In the genomic region with DNA sequence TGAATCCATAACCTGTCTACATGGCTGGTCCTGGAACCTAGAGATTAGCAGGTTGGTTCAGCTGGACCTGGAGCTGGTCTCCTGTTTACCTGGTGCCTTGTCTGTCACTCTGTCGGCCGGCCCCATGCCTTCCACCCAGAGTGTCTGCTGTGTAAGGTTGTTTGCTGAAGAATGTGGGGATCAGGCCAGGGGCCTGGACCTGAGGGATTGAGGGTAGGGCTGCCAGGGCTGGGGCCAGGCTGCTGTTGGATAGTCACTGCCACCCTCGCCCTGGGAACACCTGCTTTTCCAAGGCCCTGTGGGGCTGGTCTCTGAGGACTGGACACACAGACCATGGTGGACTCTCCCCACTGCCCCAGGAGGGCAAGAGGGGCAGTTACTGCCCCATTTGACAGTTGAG, we compare ENCODE assay signal across 12 cellular contexts. TPM values are rescaled to one million over a fixed set of nuclear protein-coding genes. Genes with fewer than 3 reads are reported as not detected.
DNase-seq lines count a peak whose midpoint lies in the region; ATAC-seq and TF ChIP-seq lines count a peak whose summit lies in the region.
"Had no signal": no experiment of that assay in that cellular context is flagged by ENCODE, and none has a peak within 500 bp of the region (broad histone marks: within the 10 kb centered on the region; RNA-seq: fewer than 3 reads in every experiment).

No MANE protein-coding gene starts in this region.

- H3K27me3 Mint-ChIP-seq in activated T-helper 17 cell treated with anti-CD3 and anti-CD28 coated beads, Interleukin-2, amount 50 U/mL, for 72 hours = no peaks in the 10 kb centered on the region

- H3K9ac ChIP-seq in colonic mucosa (ENCODE audit: low read depth in 2 of 2, low read length in 2 of 2) = peak overlapping the region; percentile 50 to 76
- H3K9ac ChIP-seq in mucosa of stomach (ENCODE audit: low read length) = peak overlapping the region; percentile 26

- 60 to 66% methylated on average over 3 of the region's 3 CpGs for WGBS in heart right ventricle, 2 donors
- WGBS in urinary bladder = 59% methylated on average over 3 of the region's 3 CpGs

- H3K9me3 ChIP-seq in heart right ventricle (no peaks in the 10 kb centered on the region), colonic mucosa (no peaks in the 10 kb centered on the region), mucosa of stomach (ENCODE audit: control insufficient read depth, low read length) (no peaks in the 10 kb centered on the region)

- H3K4me1 ChIP-seq in heart right ventricle (peaks cover 12 to 92% (median 68%) of the 10 kb centered on the region in 9 donors), colonic mucosa (no peaks in the 10 kb centered on the region), mucosa of stomach (ENCODE audit: control insufficient read depth, insufficient read depth, low read length) (peaks cover 53% of the 10 kb centered on the region), urinary bladder (ENCODE audit: insufficient read depth) (peaks cover 2% of the 10 kb centered on the region)

- no peak for ATAC-seq in heart right ventricle
- ATAC-seq in activated T-helper 17 cell treated with anti-CD3 and anti-CD28 coated beads, Interleukin-2, amount 50 U/mL, for 72 hours (replicated peaks) = no peak

- no peak overlapping the region for H3K4me3 Mint-ChIP-seq in activated T-helper 17 cell treated with anti-CD3 and anti-CD28 coated beads, Interleukin-2, amount 50 U/mL, for 72 hours

- no peak overlapping the region for H3K27ac Mint-ChIP-seq in activated T-helper 17 cell treated with anti-CD3 and anti-CD28 coated beads, Interleukin-2, amount 50 U/mL, for 72 hours
- H3K27ac Mint-ChIP-seq: T-helper 2 cell treated with Interferon-gamma antibody and Interleukin-4, amounts not matched to agents 5 μg/mL and 100 μg/mL, for 36 hours had no signal

- H3K4me3 ChIP-seq in heart right ventricle (peak overlapping the region; percentile 29 to 94 (median 84)), colonic mucosa (peak overlapping the region; percentile 66), mucosa of stomach (ENCODE audit: low read length) (peak overlapping the region; percentile 75), urinary bladder (ENCODE audit: low read depth, low read length) (peak overlapping the region; percentile 82)

- H3K36me3 ChIP-seq in heart right ventricle (peaks cover 0 to 33% (median 5%) of the 10 kb centered on the region in 9 donors), colonic mucosa (no peaks in the 10 kb centered on the region), mucosa of stomach (ENCODE audit: control insufficient read depth, insufficient read depth, low read length) (peaks cover 3% of the 10 kb centered on the region), urinary bladder (ENCODE audit: insufficient read depth) (no peaks in the 10 kb centered on the region)

- peak overlapping the region; percentile 36 to 98 (median 94) for H3K27ac ChIP-seq in heart right ventricle
- no peak overlapping the region for H3K27ac ChIP-seq in colonic mucosa
- no peak overlapping the region for H3K27ac ChIP-seq in urinary bladder (ENCODE audit: low read depth)

- DNase-seq in heart right ventricle = no peak
- no peak for DNase-seq in cardiac septum (ENCODE audit: low spot score)
- DNase-seq in colonic mucosa = no peak
- no peak for DNase-seq in NCI-H128 (lab: John Stamatoyannopoulos, UW; ENCODE audit: unreplicated experiment)
- no peak for DNase-seq in hepatic stellate cell (ENCODE audit: low spot score)
- DNase-seq: activated T-cell treated with anti-CD3 and anti-CD28 coated beads, Interleukin-2, amount 50 U/mL, for 48 hours; cortex of kidney; stimulated activated CD8-positive, alpha-beta memory T cell treated with anti-CD3 and anti-CD28 coated beads, Interleukin-4, amount 100 ng/mL, for 48 hours had no signal

- no peaks in the 10 kb centered on the region for H3K36me3 Mint-ChIP-seq in activated T-helper 17 cell treated with anti-CD3 and anti-CD28 coated beads, Interleukin-2, amount 50 U/mL, for 72 hours (ENCODE audit: low read depth)

- TF ChIP-seq CTCF in heart right ventricle (IDR thresholded peaks at IDR 0.05) = no peak
- TF ChIP-seq CTCF in colonic mucosa (IDR thresholded peaks at IDR 0.05) = no peak

- intact Hi-C loops in heart right ventricle (cut with DNase I) (loop anchor here in 1 of 10 donors (10.0 kb wide), 2 partner anchors 57 to 227 kb away; a partner anchor contains a TSS), cardiac septum (cut with DNase I) (loop anchor here (2.0 to 10.0 kb wide), 2 partner anchors 17 to 477 kb away; no protein-coding TSS in a partner anchor), colonic mucosa (cut with DNase I) (loop anchor here (10.0 kb wide), 1 partner anchor 57 kb away; no protein-coding TSS in a partner anchor)

- H3K4me1 Mint-ChIP-seq in activated T-helper 17 cell treated with anti-CD3 and anti-CD28 coated beads, Interleukin-2, amount 50 U/mL, for 72 hours = no peaks in the 10 kb centered on the region

- H3K27me3 ChIP-seq in heart right ventricle (peaks cover 0 to 30% (median 0%) of the 10 kb centered on the region in 7 donors), colonic mucosa (no peaks in the 10 kb centered on the region), mucosa of stomach (ENCODE audit: control insufficient read depth, insufficient read depth, low read length) (no peaks in the 10 kb centered on the region)

- no peaks in the 10 kb centered on the region for H3K9me3 Mint-ChIP-seq in activated T-helper 17 cell treated with anti-CD3 and anti-CD28 coated beads, Interleukin-2, amount 50 U/mL, for 72 hours
- H3K9me3 Mint-ChIP-seq: T-helper 2 cell treated with Interferon-gamma antibody and Interleukin-4, amounts not matched to agents 5 μg/mL and 100 μg/mL, for 36 hours had no signal

RNA-seq across cellular contexts. Expression of a gene that starts 1.4 kb away (rescaled TPM):
- total RNA-seq in heart right ventricle (100 to 1,000 TPM in 9 of 10 donors, 10 to 100 TPM in 1; 94.3 to 429 (median 146) TPM), cardiac septum (183 TPM), colonic mucosa (10 to 100 TPM; 64.0 to 77.9 TPM), urinary bladder (25.9 TPM)
- polyA plus RNA-seq in heart right ventricle (100 to 1,000 TPM; 314 to 640 TPM), urinary bladder (111 TPM)
- 1 to 10 TPM in 1 of 2 donors, under 1 TPM in 1; 0.21 to 2.9 TPM for total RNA-seq in activated T-helper 17 cell treated with anti-CD3 and anti-CD28 coated beads, Interleukin-2, amount 50 U/mL, for 72 hours

RNA-seq across cellular contexts. Expression of a gene that starts 8.6 kb away (rescaled TPM):
- under 1 TPM in 1 of 10 donors, not detected in 9; 0.39 TPM for total RNA-seq in heart right ventricle
- under 1 TPM in 1 of 2 donors, not detected in 1; 0.54 TPM for polyA plus RNA-seq in heart right ventricle
- total RNA-seq in cardiac septum = not detected
- 1 to 10 TPM; 3.5 to 3.8 TPM for total RNA-seq in colonic mucosa
- total RNA-seq in urinary bladder = not detected
- 0.08 TPM for polyA plus RNA-seq in urinary bladder
- 1 to 10 TPM in 1 of 2 donors, not detected in 1; 2.8 TPM for total RNA-seq in activated T-helper 17 cell treated with anti-CD3 and anti-CD28 coated beads, Interleukin-2, amount 50 U/mL, for 72 hours

RNA-seq across cellular contexts. Expression of a gene that starts 18.5 kb away (rescaled TPM):
- 10 to 100 TPM in 9 of 10 donors, 1 to 10 TPM in 1; 9.5 to 24.7 (median 14.2) TPM for total RNA-seq in heart right ventricle
- 10 to 100 TPM; 12.6 to 25.3 TPM for polyA plus RNA-seq in heart right ventricle
- 21.9 TPM for total RNA-seq in cardiac septum
- 10 to 100 TPM; 45.4 to 64.3 TPM for total RNA-seq in colonic mucosa
- 6.3 TPM for total RNA-seq in urinary bladder
- 38.4 TPM for polyA plus RNA-seq in urinary bladder
- total RNA-seq in activated T-helper 17 cell treated with anti-CD3 and anti-CD28 coated beads, Interleukin-2, amount 50 U/mL, for 72 hours = 10 to 100 TPM; 41.2 to 79.6 TPM

RNA-seq across cellular contexts. Expression of a gene that starts 19.5 kb away (rescaled TPM):
- 10 to 100 TPM in 8 of 10 donors, 1 to 10 TPM in 2; 9.8 to 24.9 (median 12.3) TPM for total RNA-seq in heart right ventricle
- 10 to 100 TPM; 16.1 to 51.9 TPM for polyA plus RNA-seq in heart right ventricle
- total RNA-seq in cardiac septum = 10.4 TPM
- total RNA-seq in colonic mucosa = 10 to 100 TPM; 30.1 to 96.8 TPM
- 13.7 TPM for total RNA-seq in urinary bladder
- polyA plus RNA-seq in urinary bladder = 28.5 TPM
- 10 to 100 TPM; 13.2 to 37.6 TPM for total RNA-seq in activated T-helper 17 cell treated with anti-CD3 and anti-CD28 coated beads, Interleukin-2, amount 50 U/mL, for 72 hours

RNA-seq across cellular contexts. Expression of a gene that starts 19.6 kb away (rescaled TPM):
- total RNA-seq in heart right ventricle = 10 to 100 TPM; 54.7 to 87.0 (median 71.5) TPM
- polyA plus RNA-seq in heart right ventricle = 10 to 100 TPM; 28.8 to 83.3 TPM
- total RNA-seq in cardiac septum = 73.3 TPM
- 100 to 1,000 TPM in 1 of 2 donors, 10 to 100 TPM in 1; 75.3 to 143 TPM for total RNA-seq in colonic mucosa
- total RNA-seq in urinary bladder = 50.2 TPM
- 55.9 TPM for polyA plus RNA-seq in urinary bladder
- total RNA-seq in activated T-helper 17 cell treated with anti-CD3 and anti-CD28 coated beads, Interleukin-2, amount 50 U/mL, for 72 hours = 10 to 100 TPM; 79.3 to 83.7 TPM

Comparison
In these comparisons a context has a peak if more than half of its experiments do, and no peak if none do; other contexts are left out.
1. H3K27ac ChIP-seq: peak in heart right ventricle (10 of 10); none in colonic mucosa (single experiment) and urinary bladder (single experiment).
2. Peak in every context shown above with its lines, with median percentiles within 50 percentile points of each other: H3K4me3 ChIP-seq.